In the genomic region with DNA sequence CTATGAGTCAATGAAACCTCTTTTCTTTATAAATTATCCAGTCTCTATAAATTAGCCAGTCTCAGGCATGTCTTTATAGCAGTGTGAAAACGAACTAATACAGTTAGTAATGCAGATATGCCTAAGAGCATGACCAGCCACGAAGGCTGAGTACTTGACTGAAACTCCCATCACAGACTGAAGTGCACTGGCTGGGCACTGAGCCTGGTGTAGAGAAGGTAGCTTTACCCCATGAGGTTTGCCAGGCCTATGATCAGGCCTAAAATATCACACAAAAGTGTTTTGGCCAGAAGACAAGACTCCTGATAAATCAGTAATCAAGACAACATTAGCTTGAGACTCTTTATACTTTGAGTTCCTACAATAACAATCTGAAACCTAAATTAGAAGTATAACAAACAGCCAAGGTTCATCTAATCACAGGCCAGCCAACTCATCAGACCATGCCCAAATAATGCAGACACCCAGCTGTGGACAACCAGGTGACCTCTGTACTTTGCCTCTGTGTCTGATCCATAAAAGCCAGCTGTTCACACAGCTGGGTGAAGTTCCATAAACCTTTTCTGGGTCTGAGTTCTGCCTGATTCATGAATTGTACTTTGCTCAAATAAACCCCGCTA, we compare ENCODE assay signal across 17 cellular contexts.
"Had no signal": no experiment of that assay in that cellular context is flagged by ENCODE, and none has a peak within 500 bp of the region (broad histone marks: within the 10 kb centered on the region; RNA-seq: fewer than 3 reads in every experiment).

No MANE protein-coding gene starts in this region.

- H3K27ac ChIP-seq: parathyroid adenoma, skin epidermis had no signal

- H3K36me3 Mint-ChIP-seq: activated naive CD4-positive, alpha-beta T cell treated with anti-CD3 and anti-CD28 coated beads, Interleukin-2, amount 50 U/mL, for 72 hours had no signal

- H3K4me3 Mint-ChIP-seq: activated B cell treated with CpG ODN at 0.5 μM for 24 hours; activated CD8-positive, alpha-beta T cell treated with anti-CD3 and anti-CD28 coated beads for 36 hours; T-helper 17 cell had no signal

- FAIRE-seq: colon, endometrium had no signal

- H3K4me1 ChIP-seq: parathyroid adenoma had no signal

- H3K9ac ChIP-seq: parathyroid adenoma had no signal

- H3K4me1 Mint-ChIP-seq: activated B cell treated with CpG ODN at 0.5 μM for 24 hours, T-helper 17 cell had no signal

- H3K27ac Mint-ChIP-seq: activated B cell treated with CpG ODN at 0.5 μM for 24 hours; activated CD8-positive, alpha-beta T cell treated with anti-CD3 and anti-CD28 coated beads for 36 hours; activated naive CD4-positive, alpha-beta T cell treated with anti-CD3 and anti-CD28 coated beads, Interleukin-2, amount 50 U/mL, for 72 hours; T-helper 17 cell had no signal

- DNase-seq: activated B cell treated with CpG ODN at 0.5 μM for 24 hours; activated CD4-positive, alpha-beta T cell treated with anti-CD3 and anti-CD28 coated beads for 48 hours; activated CD8-positive, alpha-beta T cell treated with anti-CD3 and anti-CD28 coated beads for 36 hours; activated gamma-delta T cell; activated T-cell treated with anti-CD3 and anti-CD28 coated beads, Interleukin-2, amount 50 U/mL, for 48 hours; caudate nucleus; hippocampal formation; stimulated activated CD4-positive, alpha-beta T cell treated with anti-CD3 and anti-CD28 coated beads, Interleukin-4, amount 100 ng/mL, for 24 hours; stimulated activated naive CD4-positive, alpha-beta T cell treated with Interleukin-2 at 50 U/mL for 16 hours; substantia nigra; T-helper 17 cell; trophoblast cell had no signal

- H3K4me3 ChIP-seq: skin epidermis had no signal

- H3K27me3 Mint-ChIP-seq: activated B cell treated with CpG ODN at 0.5 μM for 24 hours; activated CD8-positive, alpha-beta T cell treated with anti-CD3 and anti-CD28 coated beads for 36 hours; T-helper 17 cell had no signal

- ATAC-seq: activated CD8-positive, alpha-beta T cell treated with anti-CD3 and anti-CD28 coated beads for 36 hours; activated naive CD4-positive, alpha-beta T cell treated with anti-CD3 and anti-CD28 coated beads, Interleukin-2, amount 50 U/mL, for 72 hours; T-helper 17 cell had no signal

- H3K9me3 Mint-ChIP-seq: activated CD8-positive, alpha-beta T cell treated with anti-CD3 and anti-CD28 coated beads for 36 hours had no signal
